Comparison of ENCODE assay signal across 16 cellular contexts in the genomic region with DNA sequence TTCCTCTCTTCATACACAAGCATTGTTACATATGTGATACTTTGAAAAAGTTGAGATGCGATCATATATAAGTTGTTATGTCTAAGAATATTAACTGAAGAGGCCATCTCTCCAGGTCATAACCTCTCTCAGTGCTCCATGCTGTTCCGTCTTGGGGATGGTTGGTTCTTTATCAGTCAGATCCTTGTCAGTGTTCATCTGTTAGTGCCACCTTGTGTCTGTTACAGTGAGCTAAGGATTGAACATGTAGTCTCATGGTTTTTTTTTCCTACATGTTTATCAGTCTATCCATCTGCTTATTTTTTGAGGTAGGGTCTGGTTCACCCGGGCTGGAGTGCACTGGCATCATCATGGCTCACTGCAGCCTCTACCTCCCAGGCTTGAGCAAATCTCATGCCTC. TPM values are rescaled to one million over a fixed set of nuclear protein-coding genes. Genes with fewer than 3 reads are reported as not detected.
DNase-seq lines count a peak whose midpoint lies in the region; TF ChIP-seq lines count a peak whose summit lies in the region.
"Had no signal": no experiment of that assay in that cellular context is flagged by ENCODE, and none has a peak within 500 bp of the region (broad histone marks: within the 10 kb centered on the region; RNA-seq: fewer than 3 reads in every experiment).

No MANE protein-coding gene starts in this region.

- DNase-seq in BE2C (no peak), Kasumi-1 (lab: John Stamatoyannopoulos, UW) (peak; percentile 11 to 20), foreskin fibroblast (peak in 1 of 2 donors; percentile 29), mesothelial cell of epicardium (ENCODE audit: low spot score in 2 of 2, unreplicated experiment in 2 of 2) (no peak), germinal center (ENCODE audit: low spot score) (no peak), COR-L47 (lab: John Stamatoyannopoulos, UW) (no peak), brain microvascular endothelial cell (no peak)
- DNase-seq: activated naive CD4-positive, alpha-beta T cell treated with anti-CD3 and anti-CD28 coated beads for 36 hours; DMS79; natural killer cell; NCI-H146; NCI-H526; retina; stimulated activated CD4-positive, alpha-beta T cell treated with anti-CD3 and anti-CD28 coated beads, Interleukin-2, amount 100 ng/mL, for 48 hours had no signal

- peak; percentile 15; the same call in 1 of the 2 replicates for TF ChIP-seq CTCF in BE2C (IDR thresholded peaks at IDR 0.05; ENCODE audit: low read depth, low read length)
- peak; percentile 55 for TF ChIP-seq CTCF in VCaP (conservative IDR thresholded peaks at IDR 0.05)
- TF ChIP-seq CTCF in foreskin fibroblast (IDR thresholded peaks at IDR 0.05; ENCODE audit: low read depth, low read length): peak; percentile 20
- TF ChIP-seq CTCF in mesothelial cell of epicardium (IDR thresholded peaks at IDR 0.05; ENCODE audit: unreplicated experiment): no peak
- TF ChIP-seq CTCF in brain microvascular endothelial cell (IDR thresholded peaks at IDR 0.05; ENCODE audit: low read depth, low read length, missing control alignments): no peak

- H3K9me3 ChIP-seq in BE2C: no peaks in the 10 kb centered on the region
- H3K9me3 ChIP-seq: BLaER1 had no signal

- H3K4me3 ChIP-seq in BE2C (ENCODE audit: low read depth, low read length): no peak overlapping the region
- no peak overlapping the region for H3K4me3 ChIP-seq in foreskin fibroblast (ENCODE audit: low read depth in 1 of 2, low read length in 2 of 2)
- H3K4me3 ChIP-seq in brain microvascular endothelial cell (ENCODE audit: low read depth, low read length): no peak overlapping the region
- H3K4me3 ChIP-seq: BLaER1 had no signal

- H3K27ac ChIP-seq in VCaP: no peak overlapping the region
- no peak overlapping the region for H3K27ac ChIP-seq in brain microvascular endothelial cell
- H3K27ac ChIP-seq: BLaER1 had no signal

- no peak overlapping the region for H3K27ac Mint-ChIP-seq in mesothelial cell of epicardium
- H3K27ac Mint-ChIP-seq: activated naive CD4-positive, alpha-beta T cell treated with anti-CD3 and anti-CD28 coated beads for 36 hours; natural killer cell had no signal

- peaks cover 4% of the 10 kb centered on the region for H3K9me3 Mint-ChIP-seq in mesothelial cell of epicardium
- H3K9me3 Mint-ChIP-seq: activated naive CD4-positive, alpha-beta T cell treated with anti-CD3 and anti-CD28 coated beads for 36 hours; natural killer cell had no signal

- H3K4me1 Mint-ChIP-seq in mesothelial cell of epicardium: no peaks in the 10 kb centered on the region

- H3K36me3 ChIP-seq in BE2C (peaks cover 39% of the 10 kb centered on the region), brain microvascular endothelial cell (replicated peaks) (peaks cover 12% of the 10 kb centered on the region)

- no peaks in the 10 kb centered on the region for H3K27me3 ChIP-seq in BE2C
- H3K27me3 ChIP-seq in brain microvascular endothelial cell (replicated peaks): no peaks in the 10 kb centered on the region
- H3K27me3 ChIP-seq: BLaER1 had no signal

- H3K4me1 ChIP-seq in BE2C: no peaks in the 10 kb centered on the region

- in situ Hi-C loops in brain microvascular endothelial cell (cut with HindIII; ENCODE audit: low pct_ligation_motif_present, low sequenced_read_pairs): loop anchor here (10.0 kb wide), 1 partner anchor 95 kb away; no protein-coding TSS in a partner anchor

- H3K36me3 Mint-ChIP-seq in mesothelial cell of epicardium: peaks cover 21% of the 10 kb centered on the region

- H3K4me3 Mint-ChIP-seq in mesothelial cell of epicardium: no peak overlapping the region
- H3K4me3 Mint-ChIP-seq: activated naive CD4-positive, alpha-beta T cell treated with anti-CD3 and anti-CD28 coated beads for 36 hours; natural killer cell had no signal

- no peaks in the 10 kb centered on the region for H3K27me3 Mint-ChIP-seq in mesothelial cell of epicardium (ENCODE audit: low read depth)

RNA-seq across cellular contexts. Expression of a gene that starts 30.5 kb away (rescaled TPM):
- 50.5 TPM for polyA plus RNA-seq in BE2C (2012; ENCODE audit: insufficient read depth, insufficient read length, low read depth)
- 74.0 to 77.9 TPM (median 75.3 TPM) in 3 replicates for total RNA-seq in mesothelial cell of epicardium

RNA-seq across cellular contexts. Expression of a gene that starts 51.2 kb away (rescaled TPM):
- 128 TPM for polyA plus RNA-seq in BE2C (2012; ENCODE audit: insufficient read depth, insufficient read length, low read depth)
- total RNA-seq in mesothelial cell of epicardium: 25.5 to 28.2 TPM (median 27.4 TPM) in 3 replicates

Comparison
In these comparisons a context has a peak if more than half of its experiments do, and no peak if none do; other contexts are left out.
1. DNase-seq: peak in Kasumi-1 (2 of 2); none in BE2C (single experiment), mesothelial cell of epicardium (0 of 2), germinal center (single experiment), COR-L47 (single experiment) and brain microvascular endothelial cell (single experiment).
2. CTCF ChIP-seq: peak in BE2C (single experiment), VCaP (single experiment) and foreskin fibroblast (single experiment); none in mesothelial cell of epicardium (single experiment) and brain microvascular endothelial cell (single experiment).